25 cellular contexts compared by ENCODE assay signal in the genomic region with DNA sequence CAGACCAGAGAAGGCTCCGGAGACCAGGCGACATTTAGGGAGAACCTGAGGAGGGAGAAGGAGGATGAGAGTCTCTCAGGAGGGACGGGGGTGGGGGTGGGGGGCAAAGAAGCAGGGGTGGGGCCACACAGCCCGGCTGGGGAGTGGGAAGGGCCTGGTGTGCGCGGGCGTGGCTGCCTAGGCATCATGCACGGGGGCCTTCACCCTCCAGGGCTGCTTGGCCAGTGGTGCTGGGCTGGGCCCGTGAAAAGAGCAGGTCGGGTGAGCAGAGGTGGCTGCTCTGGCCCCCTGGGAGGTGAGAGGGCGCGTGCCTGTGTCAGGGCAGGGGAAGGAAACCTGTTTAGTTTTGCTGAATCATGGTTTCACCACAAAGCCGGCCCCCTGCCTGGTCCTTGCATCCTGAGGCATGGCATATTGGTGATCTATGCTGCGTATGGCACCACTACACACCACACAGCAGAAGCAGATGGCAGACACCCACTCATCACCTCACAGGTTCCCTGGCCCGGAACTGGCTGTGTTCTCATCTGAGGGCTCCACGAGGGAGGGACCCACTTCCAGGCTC.
"Had no signal": no experiment of that assay in that cellular context is flagged by ENCODE, and none has a peak within 500 bp of the region (broad histone marks: within the 10 kb centered on the region; RNA-seq: fewer than 3 reads in every experiment).

No MANE protein-coding gene starts in this region.

- DNase-seq: activated CD4-positive, alpha-beta T cell treated with anti-CD3 and anti-CD28 coated beads for 1 hour; activated CD8-positive, alpha-beta memory T cell treated with anti-CD3 and anti-CD28 coated beads, Interleukin-2, amount 50 U/mL, for 48 hours; activated effector memory CD4-positive, alpha-beta T cell treated with Interleukin-2 at 50 U/mL for 16 hours; activated T-cell treated with anti-CD3 and anti-CD28 coated beads, Interleukin-2, amount 50 U/mL, for 48 hours; aorta; caudate nucleus; effector CD4-positive, alpha-beta T cell; erythroblast; foreskin fibroblast; heart right ventricle; left colon; pancreas; psoas muscle; right cardiac atrium; stimulated activated CD4-positive, alpha-beta T cell treated with anti-CD3 and anti-CD28 coated beads, Interleukin-2, amount 100 ng/mL, for 24 hours; testis; trophoblast cell; uterus had no signal

- H3K4me3 ChIP-seq: heart right ventricle, pancreas, psoas muscle, testis, uterus had no signal

- H3K27ac ChIP-seq: heart right ventricle, pancreas, psoas muscle, testis, uterus had no signal

- H3K27ac Mint-ChIP-seq: activated naive CD4-positive, alpha-beta T cell treated with anti-CD3 and anti-CD28 coated beads, Interleukin-2, amount 50 U/mL, for 72 hours; dendritic cell treated with granulocyte-macrophage colony-stimulating factor and Interleukin-4, amounts not matched to agents 40 ng/mL and 50 ng/mL, for 4 days; memory B cell; nephron; stimulated activated effector memory CD8-positive, alpha-beta T cell treated with anti-CD3 and anti-CD28 coated beads, Interleukin-12 subunit alpha, Interleukin-12 subunit beta, amount 100 ng/mL, for 72 hours; T-helper 2 cell treated with Interferon-gamma antibody and Interleukin-4, amounts not matched to agents 5 μg/mL and 100 μg/mL, for 36 hours had no signal

- H3K4me1 Mint-ChIP-seq: nephron; stimulated activated effector memory CD8-positive, alpha-beta T cell treated with anti-CD3 and anti-CD28 coated beads, Interleukin-12 subunit alpha, Interleukin-12 subunit beta, amount 100 ng/mL, for 72 hours had no signal

- H3K36me3 ChIP-seq: heart right ventricle, pancreas, uterus had no signal

- H3K36me3 Mint-ChIP-seq: activated naive CD4-positive, alpha-beta T cell treated with anti-CD3 and anti-CD28 coated beads, Interleukin-2, amount 50 U/mL, for 72 hours; brain; memory B cell; stimulated activated effector memory CD8-positive, alpha-beta T cell treated with anti-CD3 and anti-CD28 coated beads, Interleukin-12 subunit alpha, Interleukin-12 subunit beta, amount 100 ng/mL, for 72 hours had no signal

- H3K9me3 Mint-ChIP-seq: activated naive CD4-positive, alpha-beta T cell treated with anti-CD3 and anti-CD28 coated beads, Interleukin-2, amount 50 U/mL, for 72 hours; dendritic cell treated with granulocyte-macrophage colony-stimulating factor and Interleukin-4, amounts not matched to agents 40 ng/mL and 50 ng/mL, for 4 days; memory B cell; stimulated activated effector memory CD8-positive, alpha-beta T cell treated with anti-CD3 and anti-CD28 coated beads, Interleukin-12 subunit alpha, Interleukin-12 subunit beta, amount 100 ng/mL, for 72 hours; T-helper 2 cell treated with Interferon-gamma antibody and Interleukin-4, amounts not matched to agents 5 μg/mL and 100 μg/mL, for 36 hours had no signal

- H3K27me3 ChIP-seq: pancreas, testis had no signal

- H3K4me1 ChIP-seq: heart right ventricle, pancreas, psoas muscle, testis, uterus had no signal

- ATAC-seq: activated naive CD4-positive, alpha-beta T cell treated with anti-CD3 and anti-CD28 coated beads, Interleukin-2, amount 50 U/mL, for 72 hours; heart right ventricle; left colon; pancreas; psoas muscle; right cardiac atrium; stimulated activated effector memory CD8-positive, alpha-beta T cell treated with anti-CD3 and anti-CD28 coated beads, Interleukin-12 subunit alpha, Interleukin-12 subunit beta, amount 100 ng/mL, for 72 hours had no signal

- H3K4me3 Mint-ChIP-seq: brain; dendritic cell treated with granulocyte-macrophage colony-stimulating factor and Interleukin-4, amounts not matched to agents 40 ng/mL and 50 ng/mL, for 4 days; memory B cell; nephron; stimulated activated effector memory CD8-positive, alpha-beta T cell treated with anti-CD3 and anti-CD28 coated beads, Interleukin-12 subunit alpha, Interleukin-12 subunit beta, amount 100 ng/mL, for 72 hours; T-helper 2 cell treated with Interferon-gamma antibody and Interleukin-4, amounts not matched to agents 5 μg/mL and 100 μg/mL, for 36 hours had no signal

- H3K9me3 ChIP-seq: heart right ventricle, pancreas, psoas muscle, testis, uterus had no signal
